Comparison of ENCODE assay signal across 19 cellular contexts in genomic region chr10:62012318-62012717, GRCh38.
DNase-seq lines count a peak whose midpoint lies in the region; ATAC-seq and TF ChIP-seq lines count a peak whose summit lies in the region.
"Had no signal": no experiment of that assay in that cellular context is flagged by ENCODE, and none has a peak within 500 bp of the region (broad histone marks: within the 10 kb centered on the region; RNA-seq: fewer than 3 reads in every experiment).

No MANE protein-coding gene starts in this region.

- WGBS in heart right ventricle, 2 donors = 96% methylated on average over 6 of the region's 6 CpGs

- H3K36me3 Mint-ChIP-seq in activated T-cell treated with anti-CD3 and anti-CD28 coated beads, Interleukin-2, amount 50 U/mL, for 24 hours (ENCODE audit: low read depth) = peaks cover 84% of the 10 kb centered on the region
- H3K36me3 Mint-ChIP-seq in mesothelial cell of epicardium = peaks cover 19% of the 10 kb centered on the region

- H3K27ac ChIP-seq in SU-DHL-6 (ENCODE audit: low read depth, low read length) (peak overlapping the region; percentile 52; the same call in 1 of the 2 replicates), heart right ventricle (no peak overlapping the region), right atrium auricular region (no peak overlapping the region)

- H3K4me1 Mint-ChIP-seq in activated T-cell treated with anti-CD3 and anti-CD28 coated beads, Interleukin-2, amount 50 U/mL, for 24 hours (ENCODE audit: low read depth) = peaks cover 52% of the 10 kb centered on the region
- peaks cover 28% of the 10 kb centered on the region for H3K4me1 Mint-ChIP-seq in mesothelial cell of epicardium

- H3K9me3 ChIP-seq in SU-DHL-6 (ENCODE audit: insufficient read depth, low read length) (no peaks in the 10 kb centered on the region), heart right ventricle (no peaks in the 10 kb centered on the region), right atrium auricular region (no peaks in the 10 kb centered on the region)
- H3K9me3 ChIP-seq: BE2C had no signal

- H3K4me3 Mint-ChIP-seq in activated T-cell treated with anti-CD3 and anti-CD28 coated beads, Interleukin-2, amount 50 U/mL, for 24 hours = no peak overlapping the region
- H3K4me3 Mint-ChIP-seq in mesothelial cell of epicardium = no peak overlapping the region
- H3K4me3 Mint-ChIP-seq: CD8-positive, alpha-beta T cell had no signal

- H3K36me3 ChIP-seq in SU-DHL-6 (ENCODE audit: low read length) (peaks cover 7% of the 10 kb centered on the region; the same call in 1 of the 2 replicates), heart right ventricle (peaks cover 0 to 21% (median 0%) of the 10 kb centered on the region in 9 donors), right atrium auricular region (no peaks in the 10 kb centered on the region)
- H3K36me3 ChIP-seq: BE2C had no signal

- peaks cover 0 to 37% (median 18%) of the 10 kb centered on the region in 9 donors for H3K4me1 ChIP-seq in heart right ventricle
- H3K4me1 ChIP-seq in right atrium auricular region = peaks cover 0 to 15% of the 10 kb centered on the region in 2 donors

- TF ChIP-seq CTCF in SU-DHL-6 (IDR thresholded peaks at IDR 0.05; ENCODE audit: insufficient read depth, low read length, poor library complexity, severe bottlenecking) (no peak), mesothelial cell of epicardium (IDR thresholded peaks at IDR 0.05; ENCODE audit: unreplicated experiment) (no peak), heart right ventricle (IDR thresholded peaks at IDR 0.05) (no peak), right atrium auricular region (IDR thresholded peaks at IDR 0.05) (no peak)

- H3K9me2 ChIP-seq in SU-DHL-6 (replicated peaks; ENCODE audit: insufficient read depth, low read length) = no peaks in the 10 kb centered on the region

- H3F3A ChIP-seq in SU-DHL-6 (ENCODE audit: insufficient read depth) = peaks cover 31% of the 10 kb centered on the region

- H3K4me2 ChIP-seq in SU-DHL-6 (ENCODE audit: low read depth, low read length, poor library complexity, severe bottlenecking) = no peak overlapping the region

- no peak overlapping the region for H3K9ac ChIP-seq in SU-DHL-6 (ENCODE audit: low read length)

- no peak overlapping the region for H2AFZ ChIP-seq in SU-DHL-6 (ENCODE audit: low read depth, low read length, severe bottlenecking)

- in situ Hi-C loops in G401 (cut with HindIII; ENCODE audit: low sequenced_read_pairs) = no loop called here

- H3K27me3 ChIP-seq in SU-DHL-6 (ENCODE audit: low read length) = no peaks in the 10 kb centered on the region
- no peaks in the 10 kb centered on the region for H3K27me3 ChIP-seq in heart right ventricle
- H3K27me3 ChIP-seq in right atrium auricular region = no peaks in the 10 kb centered on the region
- H3K27me3 ChIP-seq: BE2C had no signal

- no peak for DNase-seq in activated T-cell treated with anti-CD3 and anti-CD28 coated beads, Interleukin-2, amount 50 U/mL, for 24 hours
- no peak for DNase-seq in activated T-cell treated with anti-CD3 and anti-CD28 coated beads for 4 hours
- DNase-seq in mesothelial cell of epicardium (ENCODE audit: low spot score in 2 of 2, unreplicated experiment in 2 of 2) = no peak
- no peak for DNase-seq in heart right ventricle
- DNase-seq in G401 (ENCODE audit: low spot score) = no peak
- no peak for DNase-seq in right atrium auricular region (ENCODE audit: low spot score)
- no peak for DNase-seq in stimulated activated CD4-positive, alpha-beta T cell treated with anti-CD3 and anti-CD28 coated beads, Interleukin-4, amount 100 ng/mL, for 24 hours
- DNase-seq: BE2C; CD8-positive, alpha-beta T cell; GOT3; IMR-90; MM.1S; NCI-H1092; NCI-H510A; NCI-H774; OCI-M1; SHP77 treated with DMSO at 0.1 percent for 48 hours had no signal

- H3K27me3 Mint-ChIP-seq in activated T-cell treated with anti-CD3 and anti-CD28 coated beads, Interleukin-2, amount 50 U/mL, for 24 hours = no peaks in the 10 kb centered on the region
- H3K27me3 Mint-ChIP-seq in mesothelial cell of epicardium (ENCODE audit: low read depth) = no peaks in the 10 kb centered on the region

- intact Hi-C loops in heart right ventricle (cut with DNase I) = no loop called here

- ATAC-seq in heart right ventricle = no peak
- ATAC-seq: CD8-positive, alpha-beta T cell; HCT116 had no signal

- H3K4me3 ChIP-seq in SU-DHL-6 (ENCODE audit: insufficient read depth, low read length, poor library complexity, severe bottlenecking) (no peak overlapping the region), heart right ventricle (no peak overlapping the region), right atrium auricular region (no peak overlapping the region)

- peak overlapping the region; percentile 7 for H3K27ac Mint-ChIP-seq in activated T-cell treated with anti-CD3 and anti-CD28 coated beads, Interleukin-2, amount 50 U/mL, for 24 hours
- H3K27ac Mint-ChIP-seq in mesothelial cell of epicardium = peak overlapping the region; percentile 44
- H3K27ac Mint-ChIP-seq: CD8-positive, alpha-beta T cell had no signal

- H3K79me2 ChIP-seq in SU-DHL-6 (ENCODE audit: insufficient read depth, low read length) = peaks cover 60% of the 10 kb centered on the region

- H3K9me3 Mint-ChIP-seq in activated T-cell treated with anti-CD3 and anti-CD28 coated beads, Interleukin-2, amount 50 U/mL, for 24 hours = no peaks in the 10 kb centered on the region
- H3K9me3 Mint-ChIP-seq in mesothelial cell of epicardium = no peaks in the 10 kb centered on the region
- H3K9me3 Mint-ChIP-seq: CD8-positive, alpha-beta T cell had no signal

- H4K20me1 ChIP-seq in SU-DHL-6 (ENCODE audit: low read depth, low read length) = no peaks in the 10 kb centered on the region
